ENCODE assay signal across 10 cellular contexts in genomic region chr21:37166733-37167132, GRCh38.
DNase-seq lines count a peak whose midpoint lies in the region; ATAC-seq, FAIRE-seq and TF ChIP-seq lines count a peak whose summit lies in the region.
"Had no signal": no experiment of that assay in that cellular context is flagged by ENCODE, and none has a peak within 500 bp of the region (broad histone marks: within the 10 kb centered on the region; RNA-seq: fewer than 3 reads in every experiment).

No MANE protein-coding gene starts in this region.

- H3K9me3 Mint-ChIP-seq in CD4-positive, alpha-beta T cell, result no peaks in the 10 kb centered on the region
- H3K9me3 Mint-ChIP-seq: T-helper 2 cell treated with Interferon-gamma antibody and Interleukin-4, amounts not matched to agents 5 μg/mL and 100 μg/mL, for 36 hours had no signal

- no peak for FAIRE-seq in A549 (lab: Jason Lieb, UNC)

- H3K27ac ChIP-seq in A549 (no peak overlapping the region), OCI-LY7 (ENCODE audit: low read depth, low read length, poor library complexity, severe bottlenecking) (no peak overlapping the region)
- no peak overlapping the region for H3K27ac ChIP-seq in CD4-positive, alpha-beta T cell (ENCODE audit: low read depth, low read length)
- H3K27ac ChIP-seq: neutrophil had no signal

- ATAC-seq in A549, result no peak
- peak; percentile 43 for ATAC-seq in esophagus mucosa
- no peak for ATAC-seq in CD4-positive, alpha-beta T cell (ENCODE audit: poor library complexity)
- no peak for ATAC-seq in GM18907 (IDR thresholded peaks at IDR 0.05; ENCODE audit: unreplicated experiment)
- no peak for ATAC-seq in HG02981 (IDR thresholded peaks at IDR 0.05; ENCODE audit: unreplicated experiment)

- H3K36me3 Mint-ChIP-seq in CD4-positive, alpha-beta T cell (ENCODE audit: low read depth), result peaks cover 91% of the 10 kb centered on the region

- H3K27me3 Mint-ChIP-seq in CD4-positive, alpha-beta T cell, result no peaks in the 10 kb centered on the region

- TF ChIP-seq EP300 in A549 (IDR thresholded peaks at IDR 0.05), result no peak

- peaks cover 74% of the 10 kb centered on the region for H3K36me3 ChIP-seq in OCI-LY7 (ENCODE audit: insufficient read depth, low read length)

- H3K4me1 ChIP-seq in A549, result no peaks in the 10 kb centered on the region
- no peaks in the 10 kb centered on the region for H3K4me1 ChIP-seq in OCI-LY7 (ENCODE audit: insufficient read depth, low read length, poor library complexity, severe bottlenecking)

- H3K9me3 ChIP-seq in A549, result no peaks in the 10 kb centered on the region
- H3K9me3 ChIP-seq in OCI-LY7 (ENCODE audit: low read length), result no peaks in the 10 kb centered on the region
- no peaks in the 10 kb centered on the region for H3K9me3 ChIP-seq in CD4-positive, alpha-beta T cell (ENCODE audit: control insufficient read depth, low read length)
- H3K9me3 ChIP-seq: neutrophil had no signal

- TF ChIP-seq RAD21 in A549 (conservative IDR thresholded peaks at IDR 0.05 in 1 of 2, IDR thresholded peaks at IDR 0.05 in 1 of 2), result peak in 1 of 2 experiments; percentile 40; a peak in 2 of 5 replicates

- H3K4me2 ChIP-seq in A549 (no peak overlapping the region), OCI-LY7 (ENCODE audit: low read length) (no peak overlapping the region)

- H4K20me1 ChIP-seq in OCI-LY7 (ENCODE audit: insufficient read depth, low read length), result no peaks in the 10 kb centered on the region

- TF ChIP-seq CTCF in A549 (IDR thresholded peaks at IDR 0.05) (peak; percentile 27; the same call in 1 of the 3 replicates), GM12872 (IDR thresholded peaks at IDR 0.05; ENCODE audit: insufficient read depth, low read depth, low read length) (0 out of 3 replicates have a peak, but pooled peaks have one; percentile 15), OCI-LY7 (conservative IDR thresholded peaks at IDR 0.05; ENCODE audit: low read length) (peak; percentile 70)
- TF ChIP-seq CTCF in CD4-positive, alpha-beta T cell (IDR thresholded peaks at IDR 0.05), result no peak

- H3K4me3 ChIP-seq in A549 (no peak overlapping the region), OCI-LY7 (ENCODE audit: low read depth, low read length, poor library complexity, severe bottlenecking) (no peak overlapping the region)

- no peak overlapping the region for H3K4me3 Mint-ChIP-seq in CD4-positive, alpha-beta T cell
- H3K4me3 Mint-ChIP-seq: T-helper 2 cell treated with Interferon-gamma antibody and Interleukin-4, amounts not matched to agents 5 μg/mL and 100 μg/mL, for 36 hours had no signal

- intact Hi-C loops in OCI-LY7 (cut with micrococcal nuclease; ENCODE audit: unreplicated experiment), result no loop called here
- intact Hi-C loops in CD4-positive, alpha-beta T cell (cut with DNase I, micrococcal nuclease), result loop anchor here in 1 of 2 experiments (10.0 kb wide), 1 partner anchor 82 kb away; no protein-coding TSS in a partner anchor

- WGBS in A549 (ENCODE audit: missing lambda C conversion rate), result 69% methylated on average over 3 of the region's 3 CpGs

- peaks cover 4% of the 10 kb centered on the region for H3K4me1 Mint-ChIP-seq in CD4-positive, alpha-beta T cell (ENCODE audit: low read depth)

- BruUV-seq in OCI-LY7 (replicated peaks; lab: Mats Ljungman, UMichigan), result no TSS peak

- DNase-seq in A549 (ENCODE audit: low read depth in 1 of 2, low spot score in 1 of 2) (peak in 1 of 2 experiments; percentile 12), OCI-LY7 (ENCODE audit: low spot score) (peak; percentile 33), amygdala (lab: John Stamatoyannopoulos, UW) (no peak)
- DNase-seq in CD4-positive, alpha-beta T cell, result no peak

- no peaks in the 10 kb centered on the region for H3K9me2 ChIP-seq in OCI-LY7 (ENCODE audit: insufficient read depth, low read length)

- TF ChIP-seq POLR2A in A549 (IDR thresholded peaks at IDR 0.05; ENCODE audit: low read length), result no peak

- CTCF ChIA-PET in A549 (lab: Yijun Ruan, JAX), result interaction anchor here (0.6 to 1.6 kb wide), 4 partner anchors 9 to 1190 kb away, joined by 3 to 4 read pairs (median 3); no protein-coding TSS in a partner anchor
- CTCF ChIA-PET in OCI-LY7 (lab: Charles Lee; ENCODE audit: unreplicated experiment), result no interaction called here
- CTCF ChIA-PET in CD4-positive, alpha-beta T cell (lab: Charles Lee), result no interaction called here

- H3K79me2 ChIP-seq in OCI-LY7 (ENCODE audit: insufficient read depth, low read depth, low read length), result no peaks in the 10 kb centered on the region

- POLR2A ChIA-PET in A549 (lab: Yijun Ruan, JAX), result no interaction called here
- POLR2A ChIA-PET in OCI-LY7 (lab: Charles Lee), result interaction anchor here (0.9 to 1.1 kb wide), 2 partner anchors 18 to 38 kb away, joined by 3 read pairs; no protein-coding TSS in a partner anchor
- POLR2A ChIA-PET in CD4-positive, alpha-beta T cell (lab: Charles Lee), result no interaction called here

- no peak overlapping the region for H3K27ac Mint-ChIP-seq in CD4-positive, alpha-beta T cell
- H3K27ac Mint-ChIP-seq: T-helper 2 cell treated with Interferon-gamma antibody and Interleukin-4, amounts not matched to agents 5 μg/mL and 100 μg/mL, for 36 hours had no signal

- H2AFZ ChIP-seq in OCI-LY7 (ENCODE audit: low read length), result no peak overlapping the region

- H3K27me3 ChIP-seq in CD4-positive, alpha-beta T cell (ENCODE audit: control insufficient read depth, insufficient read depth, low read length), result no peaks in the 10 kb centered on the region
- H3K27me3 ChIP-seq: neutrophil had no signal

TF ChIP-seq in A549, 52 proteins besides CTCF, POLR2A, EP300 and RAD21:
- no peak for TF ChIP-seq HDAC2 (IDR thresholded peaks at IDR 0.05)
- no peak for TF ChIP-seq HOXB5 (CRISPR knock-in tag; IDR thresholded peaks at IDR 0.05)
